In the genomic region with DNA sequence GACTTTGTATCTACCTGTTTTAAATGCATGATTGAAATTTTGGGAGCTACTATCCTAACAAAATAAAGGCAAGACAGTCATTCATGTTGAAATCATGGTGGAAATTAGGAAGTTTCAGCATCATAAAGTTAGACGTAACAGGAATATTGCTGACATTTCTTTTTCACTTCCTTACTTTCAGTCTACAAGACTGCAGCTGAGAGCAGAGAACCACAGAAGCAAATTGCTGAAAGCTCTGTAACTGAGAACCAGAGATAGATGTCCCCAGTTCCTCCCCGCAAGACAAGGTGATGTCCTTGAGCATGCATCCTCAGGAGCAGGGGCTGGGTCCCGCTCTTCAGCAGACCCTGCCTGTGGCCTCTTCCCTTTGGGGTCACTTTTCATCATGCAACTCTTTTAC, we compare ENCODE assay signal across 17 cellular contexts.
"Had no signal": no experiment of that assay in that cellular context is flagged by ENCODE, and none has a peak within 500 bp of the region (broad histone marks: within the 10 kb centered on the region; RNA-seq: fewer than 3 reads in every experiment).

No MANE protein-coding gene starts in this region.

- FAIRE-seq: endometrium, frontal cortex, small intestine had no signal

- H3K27ac ChIP-seq: coronary artery, dorsolateral prefrontal cortex, heart right ventricle, right atrium auricular region had no signal

- H3K36me3 ChIP-seq: heart right ventricle, right atrium auricular region had no signal

- ATAC-seq: esophagus mucosa; heart right ventricle; left lobe of liver; mucosa of descending colon; naive thymus-derived CD8-positive, alpha-beta T cell had no signal

- H3K27me3 ChIP-seq: dorsolateral prefrontal cortex, heart right ventricle, right atrium auricular region had no signal

- DNase-seq: dorsolateral prefrontal cortex; effector memory CD4-positive, alpha-beta T cell; heart right ventricle; islet precursor cell; mammary epithelial cell; mucosa of descending colon; naive thymus-derived CD8-positive, alpha-beta T cell; small intestine; stimulated activated CD4-positive, alpha-beta T cell treated with anti-CD3 and anti-CD28 coated beads, Interleukin-12 subunit alpha, Interleukin-12 subunit beta, amount 100 ng/mL, for 4 hours; stimulated activated naive CD4-positive, alpha-beta T cell; trophoblast cell had no signal

- H3K4me1 ChIP-seq: heart right ventricle, right atrium auricular region had no signal

- H3K4me3 ChIP-seq: coronary artery, dorsolateral prefrontal cortex, heart right ventricle, mucosa of descending colon, right atrium auricular region had no signal

- H3K9me3 ChIP-seq: mucosa of descending colon, right atrium auricular region had no signal
